ENCODE assay signal across 8 cellular contexts in genomic region chr2:99335911-99336779, GRCh38. TPM values are rescaled to one million over a fixed set of nuclear protein-coding genes. Genes with fewer than 3 reads are reported as not detected.
A peak's percentile ranks its signal among the peaks of the same experiment; 100 is the strongest.
DNase-seq lines count a peak whose midpoint lies in the region; FAIRE-seq and TF ChIP-seq lines count a peak whose summit lies in the region.

TSS of gene TXNDC9 (minus strand) at chr2:99336333. CDS start at chr2:99333210, 3,123 bp downstream.

- H3K4me1 Mint-ChIP-seq in neural progenitor cell: peaks cover 15% of the 10 kb centered on the region

- peaks cover 8% of the 10 kb centered on the region for H3K36me3 Mint-ChIP-seq in neural progenitor cell

- no peaks in the 10 kb centered on the region for H3K9me3 ChIP-seq in MM.1S (replicated peaks; ENCODE audit: insufficient read depth, low read length)
- H3K9me3 ChIP-seq in neural progenitor cell (ENCODE audit: low read depth): no peaks in the 10 kb centered on the region

- peak within 1 kb of the TSS; percentile 61 for H3K27ac Mint-ChIP-seq in neural progenitor cell

- peak within 1 kb of the TSS; percentile 99 for H3K4me2 ChIP-seq in MM.1S (ENCODE audit: low read depth, low read length)
- peak within 1 kb of the TSS; percentile 80 for H3K4me2 ChIP-seq in neural progenitor cell

- no peaks in the 10 kb centered on the region for H3K9me2 ChIP-seq in MM.1S (replicated peaks; ENCODE audit: insufficient read depth, low read length)

- H4K20me1 ChIP-seq in MM.1S (ENCODE audit: insufficient read depth, low read length): peaks cover 12% of the 10 kb centered on the region
- H4K20me1 ChIP-seq in neural progenitor cell (ENCODE audit: low read depth): peaks cover 41% of the 10 kb centered on the region

- H3K4me3 Mint-ChIP-seq in neural progenitor cell: no peak within 1 kb of the TSS

- TF ChIP-seq CTCF in MM.1S (IDR thresholded peaks at IDR 0.05; ENCODE audit: low read length) (no peak), foreskin fibroblast (IDR thresholded peaks at IDR 0.05; ENCODE audit: low read depth, low read length) (no peak), neural progenitor cell (IDR thresholded peaks at IDR 0.05) (no peak)

- H3K4me3 ChIP-seq in MM.1S (ENCODE audit: low read length) (peak within 1 kb of the TSS; percentile 96), foreskin fibroblast (ENCODE audit: low read depth in 1 of 2, low read length in 2 of 2) (peak within 1 kb of the TSS; percentile 73 to 84), neural progenitor cell (peak within 1 kb of the TSS; percentile 83)

- H3K4me1 ChIP-seq in MM.1S (ENCODE audit: low read length): no peaks in the 10 kb centered on the region
- H3K4me1 ChIP-seq in neural progenitor cell: peaks cover 5% of the 10 kb centered on the region

- H3F3A ChIP-seq in MM.1S (ENCODE audit: insufficient read depth, low read length) (peaks cover 24% of the 10 kb centered on the region), neural progenitor cell (ENCODE audit: low read depth) (peaks cover 6% of the 10 kb centered on the region)

- no peaks in the 10 kb centered on the region for H3K27me3 ChIP-seq in MM.1S (replicated peaks; ENCODE audit: insufficient read depth, low read length)
- H3K27me3 ChIP-seq in neural progenitor cell: no peaks in the 10 kb centered on the region

- peak; percentile 96 for FAIRE-seq in G401.6 (lab: Jason Lieb, UNC)

- peak within 1 kb of the TSS; percentile 90 for H3K27ac ChIP-seq in MM.1S (ENCODE audit: low read length)
- peak within 1 kb of the TSS; percentile 64 for H3K27ac ChIP-seq in neural progenitor cell

- H3K27me3 Mint-ChIP-seq in neural progenitor cell (ENCODE audit: insufficient read depth, low read depth): no peaks in the 10 kb centered on the region

- DNase-seq in HCEC 1CT: peak; percentile 100
- peak; percentile 99 for DNase-seq in MM.1S
- DNase-seq in SHP77 treated with DMSO at 0.1 percent for 48 hours (lab: John Stamatoyannopoulos, UW): peak; percentile 99
- DNase-seq in activated effector memory CD4-positive, alpha-beta T cell treated with anti-CD3 and anti-CD28 coated beads, Interleukin-2, amount 50 U/mL, for 16 hours: peak; percentile 99
- DNase-seq in foreskin fibroblast: peak; percentile 99 to 100
- peak; percentile 100 for DNase-seq in neural progenitor cell (ENCODE audit: low spot score)
- DNase-seq in stromal cell of bone marrow (ENCODE audit: low read depth): peak; percentile 99

- H3K9me3 Mint-ChIP-seq in neural progenitor cell: no peaks in the 10 kb centered on the region

- H3K36me3 ChIP-seq in MM.1S (replicated peaks; ENCODE audit: insufficient read depth, low read length) (peaks cover 8% of the 10 kb centered on the region), neural progenitor cell (peaks cover 5% of the 10 kb centered on the region)

- H3K79me2 ChIP-seq in MM.1S (ENCODE audit: low read length) (peaks cover 87% of the 10 kb centered on the region), neural progenitor cell (ENCODE audit: low read depth) (peaks cover 88% of the 10 kb centered on the region)

- H2AFZ ChIP-seq in MM.1S (ENCODE audit: low read length) (peak within 1 kb of the TSS; percentile 99), neural progenitor cell (replicated peaks) (peak within 1 kb of the TSS; percentile 96)

- peak within 1 kb of the TSS; percentile 93 for H3K9ac ChIP-seq in MM.1S (ENCODE audit: low read length)
- peak within 1 kb of the TSS; percentile 86 for H3K9ac ChIP-seq in neural progenitor cell

RNA-seq across cellular contexts. Expression of gene TXNDC9, which starts in this region (rescaled TPM):
- 59.7 and 109 TPM in 2 replicates for total RNA-seq in neural progenitor cell (ENCODE audit: low replicate concordance)

Comparison
In these comparisons a context has a peak if more than half of its experiments do, and no peak if none do; other contexts are left out.
1. Peak in every context shown above with its lines: DNase-seq, H3K4me3 ChIP-seq and H3K27ac ChIP-seq.